In genomic region chr16:10494343-10495030, GRCh38 we compare ENCODE assay signal across 18 cellular contexts.
"Had no signal": no experiment of that assay in that cellular context is flagged by ENCODE, and none has a peak within 500 bp of the region (broad histone marks: within the 10 kb centered on the region; RNA-seq: fewer than 3 reads in every experiment).

No MANE protein-coding gene starts in this region.

- H3K27me3 Mint-ChIP-seq: effector memory CD8-positive, alpha-beta T cell had no signal

- H3K36me3 Mint-ChIP-seq: activated naive CD8-positive, alpha-beta T cell treated with anti-CD3 and anti-CD28 coated beads, Interleukin-2, amount 10 ng/mL, durations not matched to agents 7 days and 5 days had no signal

- H3K27ac ChIP-seq: cardiac muscle cell, parathyroid adenoma, tibial artery had no signal

- DNase-seq: activated CD4-positive, alpha-beta T cell treated with anti-CD3 and anti-CD28 coated beads, Interleukin-2, amount 50 U/mL, for 1 hour; activated naive CD4-positive, alpha-beta T cell treated with Interleukin-2 at 50 U/mL for 16 hours; activated naive CD8-positive, alpha-beta T cell treated with anti-CD3 and anti-CD28 coated beads, Interleukin-2, amount 10 ng/mL, durations not matched to agents 7 days and 5 days; amygdala; dermis blood vessel endothelial cell; effector memory CD8-positive, alpha-beta T cell; foreskin melanocyte; kidney; stimulated activated CD4-positive, alpha-beta T cell treated with anti-CD3 and anti-CD28 coated beads, Interleukin-4, amount 100 ng/mL, for 24 hours; stimulated activated naive CD4-positive, alpha-beta T cell; tibial artery had no signal

- ATAC-seq: effector memory CD8-positive, alpha-beta T cell; left lobe of liver; sciatic nerve had no signal

- H3K4me1 Mint-ChIP-seq: activated naive CD8-positive, alpha-beta T cell treated with anti-CD3 and anti-CD28 coated beads, Interleukin-2, amount 10 ng/mL, durations not matched to agents 7 days and 5 days; nephron had no signal

- H3K4me3 Mint-ChIP-seq: activated naive CD8-positive, alpha-beta T cell treated with anti-CD3 and anti-CD28 coated beads, Interleukin-2, amount 10 ng/mL, durations not matched to agents 7 days and 5 days; effector memory CD8-positive, alpha-beta T cell; mesothelial cell of epicardium; nephron; T-helper 1 cell treated with Interleukin-12 subunit alpha and Interleukin-12 subunit beta and Interleukin-4 antibody, amounts not matched to agents 30 μg/mL and 1 μg/mL, for 36 hours had no signal

- H3K27ac Mint-ChIP-seq: activated naive CD8-positive, alpha-beta T cell treated with anti-CD3 and anti-CD28 coated beads, Interleukin-2, amount 10 ng/mL, durations not matched to agents 7 days and 5 days; effector memory CD8-positive, alpha-beta T cell; mesothelial cell of epicardium; nephron; T-helper 1 cell treated with Interleukin-12 subunit alpha and Interleukin-12 subunit beta and Interleukin-4 antibody, amounts not matched to agents 30 μg/mL and 1 μg/mL, for 36 hours had no signal
